Comparison of ENCODE assay signal across 20 cellular contexts in genomic region chr9:21481470-21482057, GRCh38. TPM values are rescaled to one million over a fixed set of nuclear protein-coding genes. Genes with fewer than 3 reads are reported as not detected.
A peak's percentile ranks its signal among the peaks of the same experiment; 100 is the strongest.
DNase-seq lines count a peak whose midpoint lies in the region; ATAC-seq, FAIRE-seq and TF ChIP-seq lines count a peak whose summit lies in the region.
"Had no signal": no experiment of that assay in that cellular context is flagged by ENCODE, and none has a peak within 500 bp of the region (broad histone marks: within the 10 kb centered on the region; RNA-seq: fewer than 3 reads in every experiment).

No MANE protein-coding gene starts in this region.

- intact Hi-C loops in activated T-helper 2 cell treated with anti-CD3 and anti-CD28 coated beads, Interferon-gamma antibody, Interleukin-2, Interleukin-4, amounts not matched to agents 10 μg/mL and 5 μg/mL and 100 μg/mL, durations not matched to agents 14 hours and 24 hours and 36 hours (cut with micrococcal nuclease): no loop called here

- peaks cover 0 to 16% of the 10 kb centered on the region in 2 donors for H3K36me3 Mint-ChIP-seq in naive B cell
- no peaks in the 10 kb centered on the region for H3K36me3 Mint-ChIP-seq in activated T-helper 2 cell treated with anti-CD3 and anti-CD28 coated beads, Interferon-gamma antibody, Interleukin-2, Interleukin-4, amounts not matched to agents 10 μg/mL and 5 μg/mL and 100 μg/mL, durations not matched to agents 14 hours and 24 hours and 36 hours (ENCODE audit: low read depth)
- peaks cover 2 to 17% (median 15%) of the 10 kb centered on the region in 3 donors for H3K36me3 Mint-ChIP-seq in naive thymus-derived CD8-positive, alpha-beta T cell

- H3K4me3 Mint-ChIP-seq in naive B cell: peak overlapping the region in 1 of 8 donors; percentile 54
- no peak overlapping the region for H3K4me3 Mint-ChIP-seq in activated T-helper 2 cell treated with anti-CD3 and anti-CD28 coated beads, Interferon-gamma antibody, Interleukin-2, Interleukin-4, amounts not matched to agents 10 μg/mL and 5 μg/mL and 100 μg/mL, durations not matched to agents 14 hours and 24 hours and 36 hours (ENCODE audit: low read depth)
- H3K4me3 Mint-ChIP-seq in naive thymus-derived CD8-positive, alpha-beta T cell: no peak overlapping the region
- H3K4me3 Mint-ChIP-seq: neural crest cell had no signal

- peak; percentile 68 for FAIRE-seq in GM18507 (lab: Jason Lieb, UNC)
- FAIRE-seq: GM19239 had no signal

- peaks cover 0 to 6% (median 5%) of the 10 kb centered on the region in 3 donors for H3K4me1 Mint-ChIP-seq in naive B cell
- H3K4me1 Mint-ChIP-seq in activated T-helper 2 cell treated with anti-CD3 and anti-CD28 coated beads, Interferon-gamma antibody, Interleukin-2, Interleukin-4, amounts not matched to agents 10 μg/mL and 5 μg/mL and 100 μg/mL, durations not matched to agents 14 hours and 24 hours and 36 hours (ENCODE audit: low read depth): peaks cover 5% of the 10 kb centered on the region
- peaks cover 0 to 6% (median 3%) of the 10 kb centered on the region in 4 donors for H3K4me1 Mint-ChIP-seq in naive thymus-derived CD8-positive, alpha-beta T cell
- H3K4me1 Mint-ChIP-seq: neural crest cell had no signal

- no peak for TF ChIP-seq CTCF in HL-60 (IDR thresholded peaks at IDR 0.05; ENCODE audit: insufficient read depth, low read length)

- peak overlapping the region; percentile 50 for H3K27ac ChIP-seq in HL-60 (replicated peaks)

- ATAC-seq in naive B cell (ENCODE audit: low read depth in 2 of 2) (peak; percentile 46 to 65), HG03354 (IDR thresholded peaks at IDR 0.05; ENCODE audit: poor library complexity, severe bottlenecking, unreplicated experiment) (no peak)
- no peak for ATAC-seq in naive thymus-derived CD8-positive, alpha-beta T cell

- peaks cover 7 to 22% (median 14%) of the 10 kb centered on the region in 7 donors for H3K9me3 Mint-ChIP-seq in naive B cell
- no peaks in the 10 kb centered on the region for H3K9me3 Mint-ChIP-seq in activated T-helper 2 cell treated with anti-CD3 and anti-CD28 coated beads, Interferon-gamma antibody, Interleukin-2, Interleukin-4, amounts not matched to agents 10 μg/mL and 5 μg/mL and 100 μg/mL, durations not matched to agents 14 hours and 24 hours and 36 hours
- H3K9me3 Mint-ChIP-seq in naive thymus-derived CD8-positive, alpha-beta T cell: peaks cover 4 to 23% (median 13%) of the 10 kb centered on the region in 9 donors

- no peak overlapping the region; the same call in 1 of the 2 replicates for H3K4me3 ChIP-seq in HL-60 (replicated peaks; ENCODE audit: insufficient read depth, low read length)
- H3K4me3 ChIP-seq: lung had no signal

- no peak for DNase-seq in GM18507 (ENCODE audit: extremely low spot score, insufficient read length, low read depth)
- DNase-seq in HL-60 (ENCODE audit: low read depth in 1 of 2, low spot score in 1 of 2): no peak
- peak; percentile 90 for DNase-seq in SKM-1 treated with dmso at 0.1 percent for 144 hours (lab: John Stamatoyannopoulos, UW; ENCODE audit: unreplicated experiment)
- DNase-seq in naive B cell: no peak
- DNase-seq in activated T-helper 2 cell treated with anti-CD3 and anti-CD28 coated beads, Interferon-gamma antibody, Interleukin-2, Interleukin-4, amounts not matched to agents 10 μg/mL and 5 μg/mL and 100 μg/mL, durations not matched to agents 14 hours and 24 hours and 36 hours (ENCODE audit: low spot score): no peak
- DNase-seq in activated T-cell treated with anti-CD3 and anti-CD28 coated beads for 4 hours: no peak
- no peak for DNase-seq in naive thymus-derived CD8-positive, alpha-beta T cell
- DNase-seq: activated CD4-positive, alpha-beta T cell treated with anti-CD3 and anti-CD28 coated beads for 48 hours; activated T-cell treated with anti-CD3 and anti-CD28 coated beads, Interleukin-2, amount 50 U/mL, for 48 hours; central memory CD4-positive, alpha-beta T cell; effector memory CD4-positive, alpha-beta T cell; NCI-H1417; NCI-H2227 treated with DMSO at 0.1 percent for 48 hours; retina; stimulated activated CD4-positive, alpha-beta T cell treated with anti-CD3 and anti-CD28 coated beads, Interleukin-15, amount 100 ng/mL, for 24 hours had no signal

- no peaks in the 10 kb centered on the region for H3K27me3 ChIP-seq in HL-60 (ENCODE audit: insufficient read depth, poor library complexity, severe bottlenecking)

- H3K27ac Mint-ChIP-seq in naive B cell: peak overlapping the region in 1 of 6 donors; percentile 38
- no peak overlapping the region for H3K27ac Mint-ChIP-seq in activated T-helper 2 cell treated with anti-CD3 and anti-CD28 coated beads, Interferon-gamma antibody, Interleukin-2, Interleukin-4, amounts not matched to agents 10 μg/mL and 5 μg/mL and 100 μg/mL, durations not matched to agents 14 hours and 24 hours and 36 hours
- no peak overlapping the region for H3K27ac Mint-ChIP-seq in naive thymus-derived CD8-positive, alpha-beta T cell

- POLR2A ChIA-PET in naive thymus-derived CD8-positive, alpha-beta T cell (lab: Charles Lee): no interaction called here

- H3K27me3 Mint-ChIP-seq in naive B cell: peaks cover 1 to 8% (median 7%) of the 10 kb centered on the region in 3 donors
- H3K27me3 Mint-ChIP-seq in activated T-helper 2 cell treated with anti-CD3 and anti-CD28 coated beads, Interferon-gamma antibody, Interleukin-2, Interleukin-4, amounts not matched to agents 10 μg/mL and 5 μg/mL and 100 μg/mL, durations not matched to agents 14 hours and 24 hours and 36 hours (ENCODE audit: low read depth): peaks cover 8% of the 10 kb centered on the region
- H3K27me3 Mint-ChIP-seq in naive thymus-derived CD8-positive, alpha-beta T cell: peaks cover 0 to 2% (median 0%) of the 10 kb centered on the region in 5 donors

RNA-seq across cellular contexts. Expression of gene IFNE, which starts 0.5 kb away (rescaled TPM):
- not detected for polyA plus RNA-seq in naive B cell (ENCODE audit: low read depth in 6 of 6)
- not detected in 2 replicates for total RNA-seq in activated T-helper 2 cell treated with anti-CD3 and anti-CD28 coated beads, Interferon-gamma antibody, Interleukin-2, Interleukin-4, amounts not matched to agents 10 μg/mL and 5 μg/mL and 100 μg/mL, durations not matched to agents 14 hours and 24 hours and 36 hours
- under 1 TPM; 0.23 to 0.44 TPM for total RNA-seq in naive thymus-derived CD8-positive, alpha-beta T cell
- not detected for polyA plus RNA-seq in naive thymus-derived CD8-positive, alpha-beta T cell
- total RNA-seq: lung, subcutaneous adipose tissue had no signal

RNA-seq across cellular contexts. Expression of gene IFNA1, which starts 41.3 kb away (rescaled TPM):
- not detected for polyA plus RNA-seq in naive B cell (ENCODE audit: low read depth in 6 of 6)
- not detected in 2 replicates for total RNA-seq in activated T-helper 2 cell treated with anti-CD3 and anti-CD28 coated beads, Interferon-gamma antibody, Interleukin-2, Interleukin-4, amounts not matched to agents 10 μg/mL and 5 μg/mL and 100 μg/mL, durations not matched to agents 14 hours and 24 hours and 36 hours
- total RNA-seq in naive thymus-derived CD8-positive, alpha-beta T cell: not detected
- not detected for polyA plus RNA-seq in naive thymus-derived CD8-positive, alpha-beta T cell
- total RNA-seq: lung, neural crest cell, subcutaneous adipose tissue had no signal

Comparison
In these comparisons a context has a peak if more than half of its experiments do, and no peak if none do; other contexts are left out.
1. ATAC-seq: peak in naive B cell (2 of 2); none in HG03354 (single experiment) and naive thymus-derived CD8-positive, alpha-beta T cell (0 of 2).